1 cellular context compared by ENCODE assay signal in genomic region chr1:114716304-114717158, GRCh38.
TF ChIP-seq lines count a peak whose summit lies in the region.

Gene NRAS (minus strand): TSS chr1:114716771. CDS start chr1:114716160, 611 bp downstream.

TF ChIP-seq in WTC11, 78 proteins besides CTCF, POLR2A, EP300 and RAD21 (continued from another document):
- no peak for TF ChIP-seq FOXP4 (CRISPR knock-in tag; IDR thresholded peaks at IDR 0.05)
- TF ChIP-seq ZSCAN18 (CRISPR knock-in tag; IDR thresholded peaks at IDR 0.05): no peak
- TF ChIP-seq TCF7 (CRISPR knock-in tag; IDR thresholded peaks at IDR 0.05; ENCODE audit: low read depth): no peak
- peak; percentile 82 for TF ChIP-seq NFATC4 (CRISPR knock-in tag; IDR thresholded peaks at IDR 0.05)
- no peak for TF ChIP-seq ATF6 (CRISPR knock-in tag; IDR thresholded peaks at IDR 0.05)
- TF ChIP-seq MYBL2 (CRISPR knock-in tag; IDR thresholded peaks at IDR 0.05): 0 out of 2 replicates have a peak, but pooled peaks have one; percentile 47
- no peak for TF ChIP-seq ZNF423 (CRISPR knock-in tag; IDR thresholded peaks at IDR 0.05)
- no peak for TF ChIP-seq ZNF232 (CRISPR knock-in tag; IDR thresholded peaks at IDR 0.05)
- TF ChIP-seq KAT7 (CRISPR knock-in tag; IDR thresholded peaks at IDR 0.05; ENCODE audit: borderline replicate concordance): 0 out of 2 replicates have a peak, but pooled peaks have one; percentile 62
- no peak for TF ChIP-seq RORB (CRISPR knock-in tag; IDR thresholded peaks at IDR 0.05)
- TF ChIP-seq SMAD3 (CRISPR knock-in tag; IDR thresholded peaks at IDR 0.05; ENCODE audit: borderline replicate concordance): no peak
- peak; percentile 92 for TF ChIP-seq PRRX2 (CRISPR knock-in tag; IDR thresholded peaks at IDR 0.05)
TF ChIP-seq in WTC11: peak in this region for 25.
